23 cellular contexts compared by ENCODE assay signal in the genomic region with DNA sequence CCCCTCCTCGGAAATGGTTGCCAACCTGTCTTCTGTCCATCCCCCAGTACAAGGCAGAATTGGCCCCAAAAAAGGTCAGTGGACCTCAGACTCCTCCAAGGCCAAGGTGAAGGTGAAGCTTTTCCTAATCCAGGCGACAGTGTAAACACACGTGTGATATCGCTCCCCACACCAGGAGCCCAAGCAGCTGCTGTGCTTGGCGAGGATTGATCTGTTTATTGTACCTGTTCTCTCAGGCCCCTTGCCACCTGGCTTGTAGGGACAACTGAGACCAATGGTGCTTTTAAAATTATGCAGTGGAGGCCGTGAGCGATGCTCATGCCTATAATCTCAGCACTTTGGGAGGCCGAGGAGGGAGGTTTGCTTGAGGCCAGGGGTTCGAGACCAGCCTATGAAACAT.
"Had no signal": no experiment of that assay in that cellular context is flagged by ENCODE, and none has a peak within 500 bp of the region (broad histone marks: within the 10 kb centered on the region; RNA-seq: fewer than 3 reads in every experiment).

No MANE protein-coding gene starts in this region.

- H3K9ac ChIP-seq: neural progenitor cell, parathyroid adenoma had no signal

- H3K4me3 ChIP-seq: coronary artery, hepatocyte, neural progenitor cell, psoas muscle, spleen, testis, tibial nerve had no signal

- H2AFZ ChIP-seq: hepatocyte, neural progenitor cell, parathyroid adenoma had no signal

- H3K4me1 Mint-ChIP-seq: endodermal cell; naive thymus-derived CD4-positive, alpha-beta T cell; neural progenitor cell; stimulated activated memory B cell treated with anti-CD40 and anti-IgM and Interleukin-4, amounts not matched to agents 10 μg/mL and 1 μg/mL and 100 μg/mL, for 72 hours had no signal

- H3K4me3 Mint-ChIP-seq: endodermal cell; naive thymus-derived CD4-positive, alpha-beta T cell; neural progenitor cell; stimulated activated memory B cell treated with anti-CD40 and anti-IgM and Interleukin-4, amounts not matched to agents 10 μg/mL and 1 μg/mL and 100 μg/mL, for 72 hours; stimulated activated naive CD8-positive, alpha-beta T cell treated with anti-CD3 and anti-CD28 coated beads, Interleukin-15, Interleukin-2, amounts not matched to agents 100 ng/mL and 50 ng/mL, for 24 hours had no signal

- H3K36me3 Mint-ChIP-seq: naive thymus-derived CD4-positive, alpha-beta T cell had no signal

- H3K4me1 ChIP-seq: neural progenitor cell, parathyroid adenoma, psoas muscle, spleen, testis, tibial nerve had no signal

- ATAC-seq: left colon; naive thymus-derived CD4-positive, alpha-beta T cell; psoas muscle; sciatic nerve; stimulated activated memory B cell treated with anti-CD40 and anti-IgM and Interleukin-4, amounts not matched to agents 10 μg/mL and 1 μg/mL and 100 μg/mL, for 72 hours had no signal

- DNase-seq: effector CD4-positive, alpha-beta T cell; endodermal cell; foreskin melanocyte; head of caudate nucleus; left colon; mesendoderm; naive thymus-derived CD4-positive, alpha-beta T cell; occipital lobe; psoas muscle; retina; spleen; stimulated activated CD4-positive, alpha-beta T cell treated with anti-CD3 and anti-CD28 coated beads, Interleukin-15, amount 100 ng/mL, for 24 hours; stimulated activated CD4-positive, alpha-beta T cell treated with anti-CD3 and anti-CD28 coated beads, Interleukin-1b, Interleukin-23, amount 100 ng/mL, for 48 hours; stimulated activated CD4-positive, alpha-beta T cell treated with anti-CD3 and anti-CD28 coated beads, Interleukin-4, amount 100 ng/mL, for 24 hours; testis had no signal

- H3K36me3 ChIP-seq: neural progenitor cell had no signal

- H3K27me3 Mint-ChIP-seq: stimulated activated memory B cell treated with anti-CD40 and anti-IgM and Interleukin-4, amounts not matched to agents 10 μg/mL and 1 μg/mL and 100 μg/mL, for 72 hours; stimulated activated naive CD8-positive, alpha-beta T cell treated with anti-CD3 and anti-CD28 coated beads, Interleukin-15, Interleukin-2, amounts not matched to agents 100 ng/mL and 50 ng/mL, for 24 hours had no signal

- H3K27ac Mint-ChIP-seq: endodermal cell; naive thymus-derived CD4-positive, alpha-beta T cell; neural progenitor cell; stimulated activated memory B cell treated with anti-CD40 and anti-IgM and Interleukin-4, amounts not matched to agents 10 μg/mL and 1 μg/mL and 100 μg/mL, for 72 hours; stimulated activated naive CD8-positive, alpha-beta T cell treated with anti-CD3 and anti-CD28 coated beads, Interleukin-15, Interleukin-2, amounts not matched to agents 100 ng/mL and 50 ng/mL, for 24 hours had no signal

- H3K4me2 ChIP-seq: hepatocyte, neural progenitor cell had no signal

- H3K27ac ChIP-seq: coronary artery, hepatocyte, neural progenitor cell, parathyroid adenoma, psoas muscle, spleen, testis, tibial nerve had no signal

- H3K27me3 ChIP-seq: hepatocyte, neural progenitor cell, spleen, testis, tibial nerve had no signal

- H3K9me3 ChIP-seq: psoas muscle, spleen, testis, tibial nerve had no signal

- H3K9me3 Mint-ChIP-seq: endodermal cell; naive thymus-derived CD4-positive, alpha-beta T cell; neural progenitor cell; stimulated activated memory B cell treated with anti-CD40 and anti-IgM and Interleukin-4, amounts not matched to agents 10 μg/mL and 1 μg/mL and 100 μg/mL, for 72 hours; stimulated activated naive CD8-positive, alpha-beta T cell treated with anti-CD3 and anti-CD28 coated beads, Interleukin-15, Interleukin-2, amounts not matched to agents 100 ng/mL and 50 ng/mL, for 24 hours had no signal
